In the genomic region with DNA sequence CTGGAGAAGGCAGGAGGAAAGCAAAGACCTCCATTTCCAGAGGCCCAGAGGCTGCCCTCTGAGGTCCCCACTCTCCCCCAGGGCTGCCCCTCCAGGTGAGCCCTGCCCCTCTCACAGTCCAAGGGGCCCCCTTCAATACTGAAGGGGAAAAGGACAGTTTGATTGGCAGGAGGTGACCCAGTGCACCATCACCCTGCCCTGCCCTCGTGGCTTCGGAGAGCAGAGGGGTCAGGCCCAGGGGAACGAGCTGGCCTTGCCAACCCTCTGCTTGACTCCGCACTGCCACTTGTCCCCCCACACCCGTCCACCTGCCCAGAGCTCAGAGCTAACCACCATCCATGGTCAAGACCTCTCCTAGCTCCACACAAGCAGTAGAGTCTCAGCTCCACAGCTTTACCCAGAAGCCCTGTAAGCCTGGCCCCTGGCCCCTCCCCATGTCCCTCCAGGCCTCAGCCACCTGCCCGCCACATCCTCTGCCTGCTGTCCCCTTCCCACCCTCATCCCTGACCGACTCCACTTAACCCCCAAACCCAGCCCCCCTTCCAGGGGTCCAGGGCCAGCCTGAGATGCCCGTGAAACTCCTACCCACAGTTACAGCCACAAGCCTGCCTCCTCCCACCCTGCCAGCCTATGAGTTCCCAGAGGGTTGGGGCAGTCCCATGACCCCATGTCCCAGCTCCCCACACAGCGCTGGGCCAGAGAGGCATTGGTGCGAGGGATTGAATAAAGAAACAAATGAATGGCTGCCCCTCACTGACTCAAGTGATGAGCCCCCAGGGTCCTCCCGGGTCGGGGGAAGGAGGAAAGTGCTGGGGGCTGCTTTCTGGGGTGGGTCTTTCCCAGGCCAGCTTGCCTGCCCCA, we compare ENCODE assay signal across 23 cellular contexts. TPM values are rescaled to one million over a fixed set of nuclear protein-coding genes. Genes with fewer than 3 reads are reported as not detected.
DNase-seq lines count a peak whose midpoint lies in the region; ATAC-seq and TF ChIP-seq lines count a peak whose summit lies in the region.
"Had no signal": no experiment of that assay in that cellular context is flagged by ENCODE, and none has a peak within 500 bp of the region (broad histone marks: within the 10 kb centered on the region; RNA-seq: fewer than 3 reads in every experiment).

No MANE protein-coding gene starts in this region.

- H3K27ac ChIP-seq in SK-N-SH (ENCODE audit: low read depth in 2 of 2, low read length in 1 of 2) = no peak overlapping the region
- no peak overlapping the region for H3K27ac ChIP-seq in right cardiac atrium (ENCODE audit: low read length)
- no peak overlapping the region for H3K27ac ChIP-seq in CD4-positive, alpha-beta T cell (ENCODE audit: low read depth, low read length)
- H3K27ac ChIP-seq: 22Rv1, A549 had no signal

- H3K4me1 ChIP-seq in SK-N-SH (ENCODE audit: control insufficient read depth in 1 of 2, insufficient read depth in 2 of 2, low read depth in 1 of 2, low read length in 1 of 2) (no peaks in the 10 kb centered on the region; a peak in 1 of 4 replicates), right cardiac atrium (ENCODE audit: control insufficient read depth, insufficient read depth, low read length) (no peaks in the 10 kb centered on the region)
- H3K4me1 ChIP-seq: A549, HAP-1 had no signal

- H3K4me1 Mint-ChIP-seq in CD4-positive, alpha-beta T cell (ENCODE audit: low read depth) = no peaks in the 10 kb centered on the region
- H3K4me1 Mint-ChIP-seq: IgD-negative memory B cell had no signal

- 52% methylated on average over 12 of the region's 12 CpGs for WGBS in SK-N-SH (ENCODE audit: low lambda C conversion rate)
- 82% methylated on average over 12 of the region's 12 CpGs for WGBS in right cardiac atrium

- H3K4me2 ChIP-seq in SK-N-SH = no peak overlapping the region
- H3K4me2 ChIP-seq: A549 had no signal

- no peak overlapping the region for H3K27ac Mint-ChIP-seq in CD4-positive, alpha-beta T cell
- H3K27ac Mint-ChIP-seq: CD8-positive, alpha-beta T cell; IgD-negative memory B cell had no signal

- H3K9ac ChIP-seq in SK-N-SH = no peak overlapping the region

- H3K9me3 ChIP-seq in SK-N-SH (no peaks in the 10 kb centered on the region), right cardiac atrium (ENCODE audit: control insufficient read depth, low read length) (no peaks in the 10 kb centered on the region)
- no peaks in the 10 kb centered on the region for H3K9me3 ChIP-seq in CD4-positive, alpha-beta T cell (ENCODE audit: control insufficient read depth, low read length)
- H3K9me3 ChIP-seq: A549, HAP-1 had no signal

- TF ChIP-seq CTCF in SK-N-SH (IDR thresholded peaks at IDR 0.05) = no peak
- no peak for TF ChIP-seq CTCF in CD4-positive, alpha-beta T cell (IDR thresholded peaks at IDR 0.05)

- no peaks in the 10 kb centered on the region for H3F3A ChIP-seq in SK-N-SH (replicated peaks; ENCODE audit: insufficient read depth)

- no peak for TF ChIP-seq RAD21 in SK-N-SH (IDR thresholded peaks at IDR 0.05; ENCODE audit: low read length)

- CTCF ChIA-PET in SK-N-SH (lab: Yijun Ruan, JAX) = interaction anchor here (0.7 to 1.7 kb wide), 2 partner anchors 47 to 65 kb away, joined by 3 to 5 read pairs; no protein-coding TSS in a partner anchor
- CTCF ChIA-PET in CD4-positive, alpha-beta T cell (lab: Charles Lee) = no interaction called here

- no peaks in the 10 kb centered on the region for H3K36me3 Mint-ChIP-seq in CD4-positive, alpha-beta T cell (ENCODE audit: low read depth)
- H3K36me3 Mint-ChIP-seq: CD14-positive monocyte; CD8-positive, alpha-beta T cell; IgD-negative memory B cell had no signal

- TF ChIP-seq EP300 in SK-N-SH (IDR thresholded peaks at IDR 0.05; ENCODE audit: borderline replicate concordance in 1 of 2, low read depth in 1 of 2, low read length in 1 of 2) = no peak

- intact Hi-C loops in right cardiac atrium (cut with DNase I) (no loop called here), left cardiac atrium (cut with DNase I) (no loop called here)
- intact Hi-C loops in CD4-positive, alpha-beta T cell (cut with DNase I, micrococcal nuclease) = no loop called here

- DNase-seq in SK-N-SH (peak; percentile 41), right cardiac atrium (peak in 2 of 3 donors; percentile 16 to 31), left cardiac atrium (no peak), left kidney (ENCODE audit: low read depth, low spot score) (peak; percentile 33)
- DNase-seq in CD4-positive, alpha-beta T cell = no peak
- DNase-seq: AML-193; CD8-positive, alpha-beta T cell; DMS 273 treated with DMSO at 0.1 percent for 48 hours; DMS53; DND-41; EL; GOT3 had no signal

- H3K79me2 ChIP-seq in SK-N-SH (ENCODE audit: insufficient read depth) = no peaks in the 10 kb centered on the region

- H3K27me3 Mint-ChIP-seq in CD4-positive, alpha-beta T cell = no peaks in the 10 kb centered on the region

- no peak overlapping the region for H3K4me3 Mint-ChIP-seq in CD4-positive, alpha-beta T cell
- H3K4me3 Mint-ChIP-seq: CD14-positive monocyte; CD8-positive, alpha-beta T cell; IgD-negative memory B cell had no signal

- H3K4me3 ChIP-seq in SK-N-SH (ENCODE audit: low read depth in 2 of 2, low read length in 1 of 2) (no peak overlapping the region), right cardiac atrium (ENCODE audit: low read length) (no peak overlapping the region)
- H3K4me3 ChIP-seq: A549, GM12878, HAP-1 had no signal

- ATAC-seq in SK-N-SH treated with all-trans-retinoic acid at 6 μM for 48 hours (no peak), right cardiac atrium (no peak), left cardiac atrium (no peak), HG03565 (IDR thresholded peaks at IDR 0.05; ENCODE audit: unreplicated experiment) (no peak)
- no peak for ATAC-seq in CD4-positive, alpha-beta T cell (ENCODE audit: poor library complexity)
- ATAC-seq: CD8-positive, alpha-beta T cell; GM12878; HepG2 had no signal

- H2AFZ ChIP-seq in SK-N-SH (ENCODE audit: low read depth) = no peak overlapping the region

- H3K36me3 ChIP-seq in SK-N-SH (replicated peaks in 1 of 2; ENCODE audit: control insufficient read depth in 1 of 2, insufficient read depth in 2 of 2, low read length in 1 of 2) = no peaks in the 10 kb centered on the region
- H3K36me3 ChIP-seq: HAP-1 had no signal

- POLR2A ChIA-PET in SK-N-SH (lab: Yijun Ruan, JAX) = no interaction called here
- POLR2A ChIA-PET in CD4-positive, alpha-beta T cell (lab: Charles Lee) = no interaction called here

- H3K9me2 ChIP-seq in SK-N-SH = no peaks in the 10 kb centered on the region

- H4K20me1 ChIP-seq in SK-N-SH (ENCODE audit: insufficient read depth) = no peaks in the 10 kb centered on the region

- H3K9me3 Mint-ChIP-seq in CD4-positive, alpha-beta T cell = no peaks in the 10 kb centered on the region
- H3K9me3 Mint-ChIP-seq: CD8-positive, alpha-beta T cell; IgD-negative memory B cell had no signal

- H3K27me3 ChIP-seq in SK-N-SH (ENCODE audit: insufficient read depth) (0 out of 2 replicates have a peak, but pooled peaks cover 5% of the 10 kb centered on the region), right cardiac atrium (ENCODE audit: control insufficient read depth, insufficient read depth) (no peaks in the 10 kb centered on the region)
- no peaks in the 10 kb centered on the region for H3K27me3 ChIP-seq in CD4-positive, alpha-beta T cell (ENCODE audit: control insufficient read depth, insufficient read depth, low read length)

TF ChIP-seq in SK-N-SH, 30 proteins besides CTCF, POLR2A, EP300 and RAD21 (continues in another document):
- no peak for TF ChIP-seq CHD2 (IDR thresholded peaks at IDR 0.05; ENCODE audit: low read length, partially characterized antibody)
- no peak for TF ChIP-seq RCOR1 (IDR thresholded peaks at IDR 0.05; ENCODE audit: low read length)
- TF ChIP-seq, protein P1, sequence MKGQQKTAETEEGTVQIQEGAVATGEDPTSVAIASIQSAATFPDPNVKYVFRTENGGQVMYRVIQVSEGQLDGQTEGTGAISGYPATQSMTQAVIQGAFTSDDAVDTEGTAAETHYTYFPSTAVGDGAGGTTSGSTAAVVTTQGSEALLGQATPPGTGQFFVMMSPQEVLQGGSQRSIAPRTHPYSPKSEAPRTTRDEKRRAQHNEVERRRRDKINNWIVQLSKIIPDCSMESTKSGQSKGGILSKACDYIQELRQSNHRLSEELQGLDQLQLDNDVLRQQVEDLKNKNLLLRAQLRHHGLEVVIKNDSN (IDR thresholded peaks at IDR 0.05; ENCODE audit: borderline replicate concordance, low read depth) = no peak
- no peak for TF ChIP-seq POLR2AphosphoS5 (IDR thresholded peaks at IDR 0.05; ENCODE audit: low read depth, low read length)
- no peak for TF ChIP-seq TEAD4 (IDR thresholded peaks at IDR 0.05; ENCODE audit: borderline replicate concordance, insufficient read depth)
- no peak for TF ChIP-seq GABPA (IDR thresholded peaks at IDR 0.05; ENCODE audit: low read depth)
- no peak for TF ChIP-seq TCF12 (IDR thresholded peaks at IDR 0.05)
- TF ChIP-seq GATA2 (CRISPR knock-in tag; IDR thresholded peaks at IDR 0.05) = no peak

TF ChIP-seq in SK-N-SH treated with all-trans-retinoic acid at 6 μM for 48 hours, 23 proteins besides CTCF, POLR2A, EP300 and RAD21 (continues in another document):
- TF ChIP-seq BACH2 (CRISPR knock-in tag; IDR thresholded peaks at IDR 0.05; ENCODE audit: borderline replicate concordance) (no peak), ESRRG (CRISPR knock-in tag; IDR thresholded peaks at IDR 0.05) (no peak), ZC3H10 (CRISPR knock-in tag; IDR thresholded peaks at IDR 0.05) (no peak), PPARA (CRISPR knock-in tag; IDR thresholded peaks at IDR 0.05; ENCODE audit: borderline replicate concordance) (no peak)
- TF ChIP-seq, protein P2, sequence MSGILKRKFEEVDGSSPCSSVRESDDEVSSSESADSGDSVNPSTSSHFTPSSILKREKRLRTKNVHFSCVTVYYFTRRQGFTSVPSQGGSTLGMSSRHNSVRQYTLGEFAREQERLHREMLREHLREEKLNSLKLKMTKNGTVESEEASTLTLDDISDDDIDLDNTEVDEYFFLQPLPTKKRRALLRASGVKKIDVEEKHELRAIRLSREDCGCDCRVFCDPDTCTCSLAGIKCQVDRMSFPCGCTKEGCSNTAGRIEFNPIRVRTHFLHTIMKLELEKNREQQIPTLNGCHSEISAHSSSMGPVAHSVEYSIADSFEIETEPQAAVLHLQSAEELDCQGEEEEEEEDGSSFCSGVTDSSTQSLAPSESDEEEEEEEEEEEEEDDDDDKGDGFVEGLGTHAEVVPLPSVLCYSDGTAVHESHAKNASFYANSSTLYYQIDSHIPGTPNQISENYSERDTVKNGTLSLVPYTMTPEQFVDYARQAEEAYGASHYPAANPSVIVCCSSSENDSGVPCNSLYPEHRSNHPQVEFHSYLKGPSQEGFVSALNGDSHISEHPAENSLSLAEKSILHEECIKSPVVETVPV (CRISPR knock-in tag; IDR thresholded peaks at IDR 0.05) = no peak

RNA-seq across cellular contexts. Expression of a gene that starts 10.8 kb away (rescaled TPM):
- polyA plus RNA-seq in SK-N-SH (2012; rRNA removed) (not detected in 2 replicates), right cardiac atrium (not detected)
- polyA plus RNA-seq in SK-N-SH (2012; cell fraction: cytosol; rRNA removed) = not detected in 2 replicates
- polyA plus RNA-seq in SK-N-SH (2012; cell fraction: nucleus; rRNA removed) = not detected in 2 replicates
- total RNA-seq in right cardiac atrium (not detected), left cardiac atrium (not detected)
- not detected for total RNA-seq in CD4-positive, alpha-beta T cell
- total RNA-seq: CD8-positive, alpha-beta T cell; G401; GM12878; HepG2 had no signal
- polyA plus RNA-seq: A549, BJ, CD14-positive monocyte, GM12878, HepG2, IgD-negative memory B cell had no signal

RNA-seq across cellular contexts. Expression of a gene that starts 46.1 kb away (rescaled TPM):
- polyA plus RNA-seq in SK-N-SH (2012; rRNA removed) (not detected in 2 replicates), right cardiac atrium (not detected)
- not detected in 2 replicates for polyA plus RNA-seq in SK-N-SH (2012; cell fraction: cytosol; rRNA removed)
- polyA plus RNA-seq in SK-N-SH (2012; cell fraction: nucleus; rRNA removed) = 0.05 and 0.06 TPM in 2 replicates
- total RNA-seq in right cardiac atrium (not detected), left cardiac atrium (not detected)
- not detected for total RNA-seq in CD4-positive, alpha-beta T cell
- total RNA-seq: CD8-positive, alpha-beta T cell; GM12878 had no signal
- polyA plus RNA-seq: BJ, CD14-positive monocyte, IgD-negative memory B cell had no signal

Comparison
In these comparisons a context has a peak if more than half of its experiments do, and no peak if none do; other contexts are left out.
1. DNase-seq: peak in SK-N-SH (single experiment), right cardiac atrium (2 of 3) and left kidney (single experiment); none in left cardiac atrium (single experiment) and CD4-positive, alpha-beta T cell (0 of 10).